In the genomic region with DNA sequence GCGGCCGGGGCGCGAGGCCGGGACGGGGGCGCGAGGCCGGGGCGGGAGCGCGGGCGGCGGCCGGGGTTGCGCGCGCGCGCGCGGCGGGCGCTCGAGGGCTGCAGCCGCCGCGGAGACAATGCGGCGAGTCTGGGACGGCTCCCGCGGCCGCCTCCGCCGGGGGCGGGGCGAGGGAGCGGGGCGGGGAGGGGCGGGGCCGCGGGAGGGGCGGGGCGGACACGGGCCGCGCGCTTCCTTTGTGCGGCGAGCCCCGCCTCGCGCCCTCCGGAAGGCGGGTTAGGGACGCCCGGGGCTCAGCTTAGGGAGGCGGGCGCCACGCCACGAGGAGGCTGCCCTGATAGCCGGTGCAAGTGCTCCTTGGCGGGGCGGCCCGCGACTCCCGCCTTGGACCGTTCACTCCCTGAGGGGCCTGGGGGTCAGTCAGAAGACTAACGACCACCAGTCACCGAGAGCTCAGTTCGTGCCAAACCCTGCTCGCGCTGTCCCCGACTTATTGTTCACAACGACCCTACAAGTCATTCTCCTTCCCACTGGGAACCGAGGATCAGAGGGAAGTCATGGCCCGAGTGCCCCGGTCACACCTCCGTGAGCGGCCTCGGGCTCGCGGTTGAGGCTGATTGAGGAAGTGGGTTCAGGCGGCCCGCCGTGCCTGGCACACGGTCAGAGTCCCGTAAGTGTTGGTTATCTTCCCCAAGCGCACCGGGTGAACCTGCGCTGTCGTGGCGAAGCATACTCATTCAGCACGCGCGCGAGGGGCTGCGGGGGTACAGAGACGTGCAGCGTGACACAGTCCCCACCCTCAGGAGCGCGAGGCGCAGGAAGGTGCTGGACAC, we compare ENCODE assay signal across 1 cellular context.
TF ChIP-seq lines count a peak whose summit lies in the region.

No MANE protein-coding gene starts in this region.

TF ChIP-seq in K562, 482 proteins besides CTCF, POLR2A, EP300 and RAD21 (continued from another document and continues in another):
- TF ChIP-seq, protein P1, sequence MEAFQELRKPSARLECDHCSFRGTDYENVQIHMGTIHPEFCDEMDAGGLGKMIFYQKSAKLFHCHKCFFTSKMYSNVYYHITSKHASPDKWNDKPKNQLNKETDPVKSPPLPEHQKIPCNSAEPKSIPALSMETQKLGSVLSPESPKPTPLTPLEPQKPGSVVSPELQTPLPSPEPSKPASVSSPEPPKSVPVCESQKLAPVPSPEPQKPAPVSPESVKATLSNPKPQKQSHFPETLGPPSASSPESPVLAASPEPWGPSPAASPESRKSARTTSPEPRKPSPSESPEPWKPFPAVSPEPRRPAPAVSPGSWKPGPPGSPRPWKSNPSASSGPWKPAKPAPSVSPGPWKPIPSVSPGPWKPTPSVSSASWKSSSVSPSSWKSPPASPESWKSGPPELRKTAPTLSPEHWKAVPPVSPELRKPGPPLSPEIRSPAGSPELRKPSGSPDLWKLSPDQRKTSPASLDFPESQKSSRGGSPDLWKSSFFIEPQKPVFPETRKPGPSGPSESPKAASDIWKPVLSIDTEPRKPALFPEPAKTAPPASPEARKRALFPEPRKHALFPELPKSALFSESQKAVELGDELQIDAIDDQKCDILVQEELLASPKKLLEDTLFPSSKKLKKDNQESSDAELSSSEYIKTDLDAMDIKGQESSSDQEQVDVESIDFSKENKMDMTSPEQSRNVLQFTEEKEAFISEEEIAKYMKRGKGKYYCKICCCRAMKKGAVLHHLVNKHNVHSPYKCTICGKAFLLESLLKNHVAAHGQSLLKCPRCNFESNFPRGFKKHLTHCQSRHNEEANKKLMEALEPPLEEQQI (IDR thresholded peaks at IDR 0.05) = no peak
- TF ChIP-seq ZFP91 (CRISPR knock-in tag; IDR thresholded peaks at IDR 0.05) (no peak), PHB2 (IDR thresholded peaks at IDR 0.05; ENCODE audit: low read depth) (no peak; the same call in 1 of the 2 replicates), SIN3B (IDR thresholded peaks at IDR 0.05; ENCODE audit: low read depth) (0 out of 2 replicates have a peak, but pooled peaks have one; percentile 22), POU5F1 (IDR thresholded peaks at IDR 0.05; ENCODE audit: borderline replicate concordance, low read depth, low read length, partially characterized antibody) (no peak), SAP30 (IDR thresholded peaks at IDR 0.05; ENCODE audit: borderline replicate concordance, insufficient read depth, low read depth, low read length, poor library complexity, severe bottlenecking) (no peak), TAF15 (IDR thresholded peaks at IDR 0.05; ENCODE audit: low read depth, low read length) (no peak), CBFA2T2 (conservative IDR thresholded peaks at IDR 0.05) (no peak), MAX (CRISPR knock-in tag; IDR thresholded peaks at IDR 0.05) (peak; percentile 93), ZNF695 (CRISPR knock-in tag; IDR thresholded peaks at IDR 0.05) (peak; percentile 41; the same call in 1 of the 2 replicates), FOSL1 (tag; conservative IDR thresholded peaks at IDR 0.05) (no peak), HIVEP1 (CRISPR knock-in tag; IDR thresholded peaks at IDR 0.05) (0 out of 2 replicates have a peak, but pooled peaks have one; percentile 10), ZNF717 (CRISPR knock-in tag; IDR thresholded peaks at IDR 0.05) (no peak), PHF8 (IDR thresholded peaks at IDR 0.05; ENCODE audit: borderline replicate concordance, low read length) (peak; percentile 76; the same call in 1 of the 2 replicates), IFI16 (CRISPR knock-in tag; IDR thresholded peaks at IDR 0.05) (no peak), KAT8 (IDR thresholded peaks at IDR 0.05; ENCODE audit: low read depth) (no peak), GATA2 (CRISPR knock-in tag; IDR thresholded peaks at IDR 0.05) (no peak), PRMT5 (CRISPR knock-in tag; IDR thresholded peaks at IDR 0.05) (no peak), BRCA1 (IDR thresholded peaks at IDR 0.05) (no peak), BRCA1 (CRISPR knock-in tag; IDR thresholded peaks at IDR 0.05) (no peak), HNRNPL (IDR thresholded peaks at IDR 0.05; ENCODE audit: low read depth, low read length) (no peak), MTA1 (IDR thresholded peaks at IDR 0.05; ENCODE audit: borderline replicate concordance) (0 out of 2 replicates have a peak, but pooled peaks have one; percentile 50), ZNF644 (tag; IDR thresholded peaks at IDR 0.05; ENCODE audit: low read depth) (no peak), HINFP (tag; conservative IDR thresholded peaks at IDR 0.05; ENCODE audit: low read depth) (no peak), CHCHD3 (CRISPR knock-in tag; IDR thresholded peaks at IDR 0.05) (no peak), MCM7 (IDR thresholded peaks at IDR 0.05) (no peak), ZNF785 (CRISPR knock-in tag; IDR thresholded peaks at IDR 0.05) (no peak), ATF6 (CRISPR knock-in tag; IDR thresholded peaks at IDR 0.05) (no peak; the same call in 1 of the 2 replicates), ETV6 (IDR thresholded peaks at IDR 0.05; ENCODE audit: borderline replicate concordance in 1 of 2, low read depth in 2 of 2, low read length in 1 of 2) (no peak), ETV6 (CRISPR knock-in tag; IDR thresholded peaks at IDR 0.05; ENCODE audit: borderline replicate concordance) (0 out of 2 replicates have a peak, but pooled peaks have one; percentile 62), ZNF41 (CRISPR knock-in tag; conservative IDR thresholded peaks at IDR 0.05) (no peak)
- TF ChIP-seq, protein P2, sequence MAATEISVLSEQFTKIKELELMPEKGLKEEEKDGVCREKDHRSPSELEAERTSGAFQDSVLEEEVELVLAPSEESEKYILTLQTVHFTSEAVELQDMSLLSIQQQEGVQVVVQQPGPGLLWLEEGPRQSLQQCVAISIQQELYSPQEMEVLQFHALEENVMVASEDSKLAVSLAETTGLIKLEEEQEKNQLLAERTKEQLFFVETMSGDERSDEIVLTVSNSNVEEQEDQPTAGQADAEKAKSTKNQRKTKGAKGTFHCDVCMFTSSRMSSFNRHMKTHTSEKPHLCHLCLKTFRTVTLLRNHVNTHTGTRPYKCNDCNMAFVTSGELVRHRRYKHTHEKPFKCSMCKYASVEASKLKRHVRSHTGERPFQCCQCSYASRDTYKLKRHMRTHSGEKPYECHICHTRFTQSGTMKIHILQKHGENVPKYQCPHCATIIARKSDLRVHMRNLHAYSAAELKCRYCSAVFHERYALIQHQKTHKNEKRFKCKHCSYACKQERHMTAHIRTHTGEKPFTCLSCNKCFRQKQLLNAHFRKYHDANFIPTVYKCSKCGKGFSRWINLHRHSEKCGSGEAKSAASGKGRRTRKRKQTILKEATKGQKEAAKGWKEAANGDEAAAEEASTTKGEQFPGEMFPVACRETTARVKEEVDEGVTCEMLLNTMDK (IDR thresholded peaks at IDR 0.05; ENCODE audit: borderline replicate concordance, insufficient read depth, low read depth, low read length, poor library complexity, severe bottlenecking) = no peak
- TF ChIP-seq, protein P3, sequence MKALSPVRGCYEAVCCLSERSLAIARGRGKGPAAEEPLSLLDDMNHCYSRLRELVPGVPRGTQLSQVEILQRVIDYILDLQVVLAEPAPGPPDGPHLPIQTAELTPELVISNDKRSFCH (CRISPR knock-in tag; IDR thresholded peaks at IDR 0.05) = no peak
- TF ChIP-seq, protein P3 (tag; IDR thresholded peaks at IDR 0.05) = peak; percentile 90
- TF ChIP-seq, protein P4, sequence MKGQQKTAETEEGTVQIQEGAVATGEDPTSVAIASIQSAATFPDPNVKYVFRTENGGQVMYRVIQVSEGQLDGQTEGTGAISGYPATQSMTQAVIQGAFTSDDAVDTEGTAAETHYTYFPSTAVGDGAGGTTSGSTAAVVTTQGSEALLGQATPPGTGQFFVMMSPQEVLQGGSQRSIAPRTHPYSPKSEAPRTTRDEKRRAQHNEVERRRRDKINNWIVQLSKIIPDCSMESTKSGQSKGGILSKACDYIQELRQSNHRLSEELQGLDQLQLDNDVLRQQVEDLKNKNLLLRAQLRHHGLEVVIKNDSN (CRISPR knock-in tag; IDR thresholded peaks at IDR 0.05) = no peak; the same call in 1 of the 2 replicates
- TF ChIP-seq, protein P5, sequence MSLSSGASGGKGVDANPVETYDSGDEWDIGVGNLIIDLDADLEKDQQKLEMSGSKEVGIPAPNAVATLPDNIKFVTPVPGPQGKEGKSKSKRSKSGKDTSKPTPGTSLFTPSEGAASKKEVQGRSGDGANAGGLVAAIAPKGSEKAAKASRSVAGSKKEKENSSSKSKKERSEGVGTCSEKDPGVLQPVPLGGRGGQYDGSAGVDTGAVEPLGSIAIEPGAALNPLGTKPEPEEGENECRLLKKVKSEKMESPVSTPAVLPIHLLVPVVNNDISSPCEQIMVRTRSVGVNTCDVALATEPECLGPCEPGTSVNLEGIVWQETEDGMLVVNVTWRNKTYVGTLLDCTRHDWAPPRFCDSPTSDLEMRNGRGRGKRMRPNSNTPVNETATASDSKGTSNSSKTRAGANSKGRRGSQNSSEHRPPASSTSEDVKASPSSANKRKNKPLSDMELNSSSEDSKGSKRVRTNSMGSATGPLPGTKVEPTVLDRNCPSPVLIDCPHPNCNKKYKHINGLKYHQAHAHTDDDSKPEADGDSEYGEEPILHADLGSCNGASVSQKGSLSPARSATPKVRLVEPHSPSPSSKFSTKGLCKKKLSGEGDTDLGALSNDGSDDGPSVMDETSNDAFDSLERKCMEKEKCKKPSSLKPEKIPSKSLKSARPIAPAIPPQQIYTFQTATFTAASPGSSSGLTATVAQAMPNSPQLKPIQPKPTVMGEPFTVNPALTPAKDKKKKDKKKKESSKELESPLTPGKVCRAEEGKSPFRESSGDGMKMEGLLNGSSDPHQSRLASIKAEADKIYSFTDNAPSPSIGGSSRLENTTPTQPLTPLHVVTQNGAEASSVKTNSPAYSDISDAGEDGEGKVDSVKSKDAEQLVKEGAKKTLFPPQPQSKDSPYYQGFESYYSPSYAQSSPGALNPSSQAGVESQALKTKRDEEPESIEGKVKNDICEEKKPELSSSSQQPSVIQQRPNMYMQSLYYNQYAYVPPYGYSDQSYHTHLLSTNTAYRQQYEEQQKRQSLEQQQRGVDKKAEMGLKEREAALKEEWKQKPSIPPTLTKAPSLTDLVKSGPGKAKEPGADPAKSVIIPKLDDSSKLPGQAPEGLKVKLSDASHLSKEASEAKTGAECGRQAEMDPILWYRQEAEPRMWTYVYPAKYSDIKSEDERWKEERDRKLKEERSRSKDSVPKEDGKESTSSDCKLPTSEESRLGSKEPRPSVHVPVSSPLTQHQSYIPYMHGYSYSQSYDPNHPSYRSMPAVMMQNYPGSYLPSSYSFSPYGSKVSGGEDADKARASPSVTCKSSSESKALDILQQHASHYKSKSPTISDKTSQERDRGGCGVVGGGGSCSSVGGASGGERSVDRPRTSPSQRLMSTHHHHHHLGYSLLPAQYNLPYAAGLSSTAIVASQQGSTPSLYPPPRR (CRISPR knock-in tag; IDR thresholded peaks at IDR 0.05; ENCODE audit: borderline replicate concordance) = no peak
